Comparison of ENCODE assay signal across 9 cellular contexts in the genomic region with DNA sequence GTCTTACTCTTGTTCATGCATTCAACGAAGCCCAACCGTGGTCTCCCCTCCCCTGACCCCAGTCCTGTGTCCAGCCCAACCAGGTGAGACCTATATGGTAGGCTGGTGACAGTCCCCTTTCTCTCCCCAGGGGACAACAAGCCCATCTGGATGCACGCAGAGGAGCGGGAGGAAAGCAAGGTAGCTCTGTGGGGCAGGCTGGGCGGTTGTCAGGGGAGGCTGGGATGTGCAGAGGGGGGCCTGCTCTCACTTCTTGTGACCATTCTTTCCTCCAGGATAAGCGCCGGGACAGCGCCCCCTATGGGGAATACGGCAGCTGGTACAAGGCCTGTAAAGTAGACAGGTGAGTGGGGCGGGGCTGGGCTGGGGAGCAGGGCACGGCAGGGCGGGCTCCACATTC. TPM values are rescaled to one million over a fixed set of nuclear protein-coding genes. Genes with fewer than 3 reads are reported as not detected.
DNase-seq lines count a peak whose midpoint lies in the region; ATAC-seq and TF ChIP-seq lines count a peak whose summit lies in the region.
"Had no signal": no experiment of that assay in that cellular context is flagged by ENCODE, and none has a peak within 500 bp of the region (broad histone marks: within the 10 kb centered on the region; RNA-seq: fewer than 3 reads in every experiment).

No MANE protein-coding gene starts in this region.

- no peaks in the 10 kb centered on the region for H3K27me3 Mint-ChIP-seq in activated CD4-positive, alpha-beta T cell treated with anti-CD3 and anti-CD28 coated beads for 36 hours
- H3K27me3 Mint-ChIP-seq in endodermal cell (ENCODE audit: insufficient read depth), result no peaks in the 10 kb centered on the region

- no peaks in the 10 kb centered on the region for H3K4me1 ChIP-seq in endodermal cell (ENCODE audit: control insufficient read depth, insufficient read depth, low read length)

- H3K4me3 Mint-ChIP-seq in activated CD4-positive, alpha-beta T cell treated with anti-CD3 and anti-CD28 coated beads for 36 hours, result no peak overlapping the region
- no peak overlapping the region for H3K4me3 Mint-ChIP-seq in endodermal cell

- no peak overlapping the region for H3K27ac Mint-ChIP-seq in activated CD4-positive, alpha-beta T cell treated with anti-CD3 and anti-CD28 coated beads for 36 hours
- H3K27ac Mint-ChIP-seq in endodermal cell, result peak overlapping the region; percentile 48

- peak; percentile 71 for DNase-seq in activated CD4-positive, alpha-beta T cell treated with anti-CD3 and anti-CD28 coated beads for 36 hours
- no peak for DNase-seq in activated CD4-positive, alpha-beta T cell treated with anti-CD3 and anti-CD28 coated beads for 1 hour
- peak; percentile 57 for DNase-seq in RPMI8226
- peak; percentile 90 for DNase-seq in endodermal cell
- peak; percentile 33 for DNase-seq in stimulated activated naive CD4-positive, alpha-beta T cell treated with Interleukin-2 at 50 U/mL for 16 hours (lab: John Stamatoyannopoulos, UW)
- DNase-seq in C1 segment of cervical spinal cord (lab: John Stamatoyannopoulos, UW), result no peak
- no peak for DNase-seq in NCI-H226

- peaks cover 21% of the 10 kb centered on the region for H3K4me1 Mint-ChIP-seq in activated CD4-positive, alpha-beta T cell treated with anti-CD3 and anti-CD28 coated beads for 36 hours
- peaks cover 13% of the 10 kb centered on the region for H3K4me1 Mint-ChIP-seq in endodermal cell

- intact Hi-C loops in activated CD4-positive, alpha-beta T cell treated with anti-CD3 and anti-CD28 coated beads for 36 hours (cut with DNase I, micrococcal nuclease), result loop anchor here (5.0 kb wide), 6 partner anchors 352 to 1488 kb away; partner anchors contain the start of genes CCDC85B (in 1 of the 2), FAM89B (in 1 of the 2), RBM14 (in 1 of the 2) and SF1 (in 1 of the 2)

- H3K36me3 ChIP-seq in endodermal cell (ENCODE audit: control insufficient read depth, insufficient read depth, low read length), result peaks cover 43% of the 10 kb centered on the region

- peaks cover 35% of the 10 kb centered on the region for H3K36me3 Mint-ChIP-seq in activated CD4-positive, alpha-beta T cell treated with anti-CD3 and anti-CD28 coated beads for 36 hours (ENCODE audit: low read depth)
- peaks cover 33% of the 10 kb centered on the region for H3K36me3 Mint-ChIP-seq in endodermal cell (ENCODE audit: low read depth)

- 64 to 77% methylated on average over 4 to 11 of the region's 12 CpGs for WGBS in endodermal cell (ENCODE audit: insufficient coverage in 1 of 2, insufficient read length in 1 of 2), 2 experiments

- POLR2A ChIA-PET in activated CD4-positive, alpha-beta T cell treated with anti-CD3 and anti-CD28 coated beads for 36 hours (lab: Charles Lee), result no interaction called here

- TF ChIP-seq CTCF in endodermal cell (conservative IDR thresholded peaks at IDR 0.05), result peak; percentile 77

- no peak overlapping the region for H3K4me3 ChIP-seq in endodermal cell (ENCODE audit: low read length)

- H3K27ac ChIP-seq in endodermal cell (ENCODE audit: low read depth, low read length), result no peak overlapping the region

- H3K9me3 Mint-ChIP-seq in activated CD4-positive, alpha-beta T cell treated with anti-CD3 and anti-CD28 coated beads for 36 hours (ENCODE audit: low read depth), result no peaks in the 10 kb centered on the region
- no peaks in the 10 kb centered on the region for H3K9me3 Mint-ChIP-seq in endodermal cell

- no peaks in the 10 kb centered on the region for H3K27me3 ChIP-seq in endodermal cell (ENCODE audit: control insufficient read depth, insufficient read depth, low read length, poor library complexity, severe bottlenecking)

- H3K9me3 ChIP-seq in endodermal cell (ENCODE audit: control insufficient read depth, low read length), result no peaks in the 10 kb centered on the region

- CTCF ChIA-PET in activated CD4-positive, alpha-beta T cell treated with anti-CD3 and anti-CD28 coated beads for 36 hours (lab: Charles Lee), result interaction anchor here (0.7 kb wide), 2 partner anchors 16 to 401 kb away, joined by 3 read pairs; no protein-coding TSS in a partner anchor

- no peak for ATAC-seq in activated CD4-positive, alpha-beta T cell treated with anti-CD3 and anti-CD28 coated beads for 36 hours
- no peak for ATAC-seq in GM18870 (IDR thresholded peaks at IDR 0.05; ENCODE audit: unreplicated experiment)
- ATAC-seq: right cardiac atrium had no signal

- no peak overlapping the region for H3K9ac ChIP-seq in endodermal cell (ENCODE audit: extremely low read depth, low read length, poor library complexity, severe bottlenecking)

RNA-seq across cellular contexts. Expression of gene RAB1B, which starts 3.5 kb away (rescaled TPM):
- total RNA-seq in activated CD4-positive, alpha-beta T cell treated with anti-CD3 and anti-CD28 coated beads for 36 hours, result 100 to 1,000 TPM; 114 to 147 TPM
- 100 to 1,000 TPM; 122 to 126 TPM for total RNA-seq in endodermal cell
- 110 TPM for polyA plus RNA-seq in endodermal cell (2013, experiment 1 of 2)
- polyA plus RNA-seq in endodermal cell (2013, experiment 2 of 2), result 101 TPM

RNA-seq across cellular contexts. Expression of gene KLC2, which starts 7.4 kb away (rescaled TPM):
- total RNA-seq in activated CD4-positive, alpha-beta T cell treated with anti-CD3 and anti-CD28 coated beads for 36 hours, result 10 to 100 TPM; 28.2 to 29.4 TPM
- 10 to 100 TPM; 52.0 to 69.2 TPM for total RNA-seq in endodermal cell
- polyA plus RNA-seq in endodermal cell (2013, experiment 1 of 2), result 51.3 TPM
- 38.8 TPM for polyA plus RNA-seq in endodermal cell (2013, experiment 2 of 2)

RNA-seq across cellular contexts. Expression of gene CNIH2, which starts 13.1 kb away (rescaled TPM):
- 1 to 10 TPM; 1.3 to 1.6 TPM for total RNA-seq in activated CD4-positive, alpha-beta T cell treated with anti-CD3 and anti-CD28 coated beads for 36 hours
- 1 to 10 TPM; 3.5 to 3.8 TPM for total RNA-seq in endodermal cell
- 74.4 TPM for polyA plus RNA-seq in endodermal cell (2013, experiment 1 of 2)
- 67.1 TPM for polyA plus RNA-seq in endodermal cell (2013, experiment 2 of 2)

RNA-seq across cellular contexts. Expression of gene YIF1A, which starts 24.1 kb away (rescaled TPM):
- total RNA-seq in activated CD4-positive, alpha-beta T cell treated with anti-CD3 and anti-CD28 coated beads for 36 hours, result 10 to 100 TPM; 47.5 to 49.8 TPM
- 10 to 100 TPM; 70.6 to 80.1 TPM for total RNA-seq in endodermal cell
- polyA plus RNA-seq in endodermal cell (2013, experiment 1 of 2), result 55.2 TPM
- polyA plus RNA-seq in endodermal cell (2013, experiment 2 of 2), result 51.0 TPM

RNA-seq across cellular contexts. Expression of gene TMEM151A, which starts 26.8 kb away (rescaled TPM):
- not detected for total RNA-seq in activated CD4-positive, alpha-beta T cell treated with anti-CD3 and anti-CD28 coated beads for 36 hours
- total RNA-seq in endodermal cell, result under 1 TPM in 1 of 2 donors, not detected in 1; 0.20 TPM
- polyA plus RNA-seq in endodermal cell (2013, experiment 1 of 2), result 0.50 TPM
- polyA plus RNA-seq in endodermal cell (2013, experiment 2 of 2), result 0.41 TPM

Comparison
In these comparisons a context has a peak if more than half of its experiments do, and no peak if none do; other contexts are left out.
1. DNase-seq: peak in activated CD4-positive, alpha-beta T cell treated with anti-CD3 and anti-CD28 coated beads for 36 hours (single experiment), RPMI8226 (single experiment), endodermal cell (single experiment) and stimulated activated naive CD4-positive, alpha-beta T cell treated with Interleukin-2 at 50 U/mL for 16 hours (single experiment); none in activated CD4-positive, alpha-beta T cell treated with anti-CD3 and anti-CD28 coated beads for 1 hour (single experiment), C1 segment of cervical spinal cord (0 of 14) and NCI-H226 (single experiment).